Comparison of ENCODE assay signal across 9 cellular contexts in the genomic region with DNA sequence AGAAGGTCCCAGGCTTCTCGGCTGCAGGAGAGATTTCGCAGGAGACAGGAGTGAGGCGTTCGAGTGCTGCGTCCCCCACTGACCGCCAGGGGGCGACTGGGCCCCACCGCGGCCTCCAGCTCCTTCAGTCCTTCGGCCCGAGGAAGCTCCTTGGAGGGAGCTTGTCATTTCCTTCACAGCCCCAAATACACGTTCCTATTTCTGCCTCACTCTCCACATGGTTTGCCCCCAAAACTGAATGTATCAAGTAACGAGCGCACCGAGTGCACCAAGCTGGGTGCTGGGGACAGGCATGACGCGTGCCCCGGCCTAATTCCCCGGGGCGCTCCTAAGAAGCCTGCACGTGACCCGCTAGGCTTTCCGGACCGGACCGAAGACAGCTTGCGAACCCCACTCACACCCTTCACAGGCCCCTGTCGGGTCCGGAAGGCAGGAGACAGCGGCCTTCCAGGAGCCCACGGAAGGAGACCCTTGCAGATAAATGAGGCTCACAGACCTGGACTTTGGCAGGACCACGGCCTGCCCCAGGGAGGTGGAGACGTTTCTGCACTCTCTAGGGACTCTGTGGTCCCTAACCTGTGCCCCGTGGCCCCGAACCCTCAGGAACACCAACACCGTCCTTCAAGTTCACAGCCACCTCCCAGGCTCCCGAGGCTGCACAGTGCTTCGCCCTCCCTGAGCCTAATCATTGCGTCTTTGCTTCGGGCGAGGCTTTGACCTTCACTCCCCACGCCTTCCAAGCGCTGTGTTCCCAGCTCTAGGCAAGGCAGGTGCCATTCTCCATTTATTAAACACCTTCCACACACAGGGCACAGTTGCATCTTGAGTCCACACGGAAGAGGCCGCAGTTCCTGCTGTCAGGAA. TPM values are rescaled to one million over a fixed set of nuclear protein-coding genes. Genes with fewer than 3 reads are reported as not detected.
DNase-seq lines count a peak whose midpoint lies in the region; ATAC-seq and TF ChIP-seq lines count a peak whose summit lies in the region.
"Had no signal": no experiment of that assay in that cellular context is flagged by ENCODE, and none has a peak within 500 bp of the region (broad histone marks: within the 10 kb centered on the region; RNA-seq: fewer than 3 reads in every experiment).

No MANE protein-coding gene starts in this region.

- peaks cover 6 to 23% (median 16%) of the 10 kb centered on the region in 4 donors for H3K4me1 ChIP-seq in esophagus muscularis mucosa
- no peaks in the 10 kb centered on the region for H3K4me1 ChIP-seq in muscle layer of duodenum (ENCODE audit: control insufficient read depth in 1 of 2, insufficient read depth in 2 of 2, low read length in 2 of 2)

- H3K27ac Mint-ChIP-seq in Calu3 (ENCODE audit: unreplicated experiment), result no peak overlapping the region
- H3K27ac Mint-ChIP-seq: T-helper 1 cell treated with Interleukin-12 subunit alpha and Interleukin-12 subunit beta and Interleukin-4 antibody, amounts not matched to agents 30 μg/mL and 1 μg/mL, for 36 hours had no signal

- no peak overlapping the region for H3K4me3 Mint-ChIP-seq in Calu3 (ENCODE audit: low read depth, unreplicated experiment)
- H3K4me3 Mint-ChIP-seq: T-helper 1 cell treated with Interleukin-12 subunit alpha and Interleukin-12 subunit beta and Interleukin-4 antibody, amounts not matched to agents 30 μg/mL and 1 μg/mL, for 36 hours had no signal

- TF ChIP-seq CTCF in Calu3 (IDR thresholded peaks at IDR 0.05; ENCODE audit: unreplicated experiment), result peak; percentile 81
- TF ChIP-seq CTCF in esophagus muscularis mucosa (IDR thresholded peaks at IDR 0.05), result peak; percentile 71 to 97 (median 82)

- H3K36me3 ChIP-seq in esophagus muscularis mucosa, result no peaks in the 10 kb centered on the region
- no peaks in the 10 kb centered on the region for H3K36me3 ChIP-seq in muscle layer of duodenum (ENCODE audit: control insufficient read depth in 1 of 2, insufficient read depth in 2 of 2, low read length in 2 of 2)

- H3K27me3 Mint-ChIP-seq in Calu3 (ENCODE audit: unreplicated experiment), result no peaks in the 10 kb centered on the region

- WGBS in esophagus muscularis mucosa, result 48% methylated on average over 26 of the region's 44 CpGs

- no peaks in the 10 kb centered on the region for H3K9me3 Mint-ChIP-seq in Calu3 (ENCODE audit: low read depth, unreplicated experiment)
- H3K9me3 Mint-ChIP-seq: T-helper 1 cell treated with Interleukin-12 subunit alpha and Interleukin-12 subunit beta and Interleukin-4 antibody, amounts not matched to agents 30 μg/mL and 1 μg/mL, for 36 hours had no signal

- DNase-seq in Calu3 (peak; percentile 64), NCI-H146 (lab: John Stamatoyannopoulos, UW) (peak; percentile 30), esophagus muscularis mucosa (ENCODE audit: extremely low spot score) (no peak), superior temporal gyrus (ENCODE audit: extremely low spot score) (peak; percentile 70)
- peak; percentile 38 for DNase-seq in activated CD4-positive, alpha-beta T cell treated with anti-CD3 and anti-CD28 coated beads, Interleukin-2, amount 50 U/mL, for 1 hour

- ATAC-seq in GM21423 (IDR thresholded peaks at IDR 0.05; ENCODE audit: unreplicated experiment) (peak; percentile 59), GM18858 (IDR thresholded peaks at IDR 0.05; ENCODE audit: unreplicated experiment) (no peak)

- TF ChIP-seq EP300 in esophagus muscularis mucosa (IDR thresholded peaks at IDR 0.05), result no peak

- H3K9me3 ChIP-seq in esophagus muscularis mucosa, result no peaks in the 10 kb centered on the region
- H3K9me3 ChIP-seq in muscle layer of duodenum (ENCODE audit: control insufficient read depth in 1 of 2, low read length in 2 of 2), result no peaks in the 10 kb centered on the region

- H3K27me3 ChIP-seq in esophagus muscularis mucosa (peaks cover 0 to 8% (median 0%) of the 10 kb centered on the region in 4 donors), muscle layer of duodenum (ENCODE audit: low read depth, low read length) (peaks cover 5% of the 10 kb centered on the region)

- no TSS peak for BruUV-seq in Calu3 (replicated peaks; lab: Mats Ljungman, UMichigan)

- H3K4me1 Mint-ChIP-seq in Calu3 (ENCODE audit: low read depth, unreplicated experiment), result no peaks in the 10 kb centered on the region

- H3K36me3 Mint-ChIP-seq in Calu3 (ENCODE audit: insufficient read depth, unreplicated experiment), result no peaks in the 10 kb centered on the region

- intact Hi-C loops in Calu3 (cut with micrococcal nuclease; ENCODE audit: unreplicated experiment) (no loop called here), esophagus muscularis mucosa (cut with DNase I) (no loop called here)

- CTCF ChIA-PET in Calu3 (lab: Charles Lee), result interaction anchor here (0.6 to 1.3 kb wide), 6 partner anchors 9 to 1160 kb away, joined by 3 to 5 read pairs (median 3); a partner anchor contains a TSS

- no peak overlapping the region for H3K27ac ChIP-seq in esophagus muscularis mucosa (replicated peaks in 1 of 4)
- peak overlapping the region; percentile 58 for H3K27ac ChIP-seq in muscle layer of duodenum (ENCODE audit: low read length)

- peak overlapping the region in 1 of 4 donors; percentile 24 for H3K4me3 ChIP-seq in esophagus muscularis mucosa
- H3K4me3 ChIP-seq in muscle layer of duodenum (ENCODE audit: low read depth in 1 of 2, low read length in 2 of 2), result no peak overlapping the region

- no peak for TF ChIP-seq POLR2A in esophagus muscularis mucosa (IDR thresholded peaks at IDR 0.05; ENCODE audit: low read depth)

RNA-seq across cellular contexts. Expression of a gene that starts 13.0 kb away (rescaled TPM):
- total RNA-seq in Calu3 (2022) (26.8 and 29.1 TPM in 2 replicates), esophagus muscularis mucosa (10 to 100 TPM; 11.2 to 20.0 (median 16.5) TPM)
